ENCODE assay signal across 27 cellular contexts in genomic region chr1:45155423-45155822, GRCh38. TPM values are rescaled to one million over a fixed set of nuclear protein-coding genes. Genes with fewer than 3 reads are reported as not detected.
"Had no signal": no experiment of that assay in that cellular context is flagged by ENCODE, and none has a peak within 500 bp of the region (broad histone marks: within the 10 kb centered on the region; RNA-seq: fewer than 3 reads in every experiment).

No MANE protein-coding gene starts in this region.

- H3K9me3 ChIP-seq: colonic mucosa, esophagus muscularis mucosa, esophagus squamous epithelium, gastrocnemius medialis had no signal

- H3K36me3 ChIP-seq: colonic mucosa, esophagus muscularis mucosa, esophagus squamous epithelium, gastrocnemius medialis, gastroesophageal sphincter, heart left ventricle had no signal

- H3K27me3 ChIP-seq: colonic mucosa, dorsolateral prefrontal cortex, esophagus muscularis mucosa, esophagus squamous epithelium, gastrocnemius medialis, gastroesophageal sphincter, heart left ventricle had no signal

- FAIRE-seq: colon, endometrium, endothelial cell of umbilical vein, frontal cortex had no signal

- H3K4me1 ChIP-seq: colonic mucosa, esophagus muscularis mucosa, foreskin keratinocyte, gastrocnemius medialis, gastroesophageal sphincter, heart left ventricle had no signal

- ATAC-seq: effector memory CD8-positive, alpha-beta T cell; esophagus mucosa; foreskin keratinocyte; gastrocnemius medialis; gastroesophageal sphincter; heart left ventricle had no signal

- H3K4me3 ChIP-seq: colonic mucosa, coronary artery, dorsolateral prefrontal cortex, esophagus muscularis mucosa, esophagus squamous epithelium, gastrocnemius medialis, gastroesophageal sphincter, heart left ventricle had no signal

- H3K27ac ChIP-seq: colonic mucosa, coronary artery, dorsolateral prefrontal cortex, epithelial cell of prostate, esophagus muscularis mucosa, esophagus squamous epithelium, foreskin keratinocyte, gastrocnemius medialis, gastroesophageal sphincter, heart left ventricle had no signal

- DNase-seq: colonic mucosa; cortex of kidney; dermis blood vessel endothelial cell; dorsolateral prefrontal cortex; effector CD4-positive, alpha-beta T cell; effector CD8-positive, alpha-beta T cell; effector memory CD4-positive, alpha-beta T cell; effector memory CD8-positive, alpha-beta T cell; endodermal cell; erythroblast; esophagus squamous epithelium; foreskin fibroblast; foreskin keratinocyte; foreskin melanocyte; gastrocnemius medialis; glutamatergic neuron; head of caudate nucleus; heart left ventricle had no signal

RNA-seq across cellular contexts. Expression of gene ZSWIM5, which starts 51.0 kb away (rescaled TPM):
- total RNA-seq: foreskin keratinocyte had no signal
- polyA plus RNA-seq: foreskin keratinocyte had no signal
